Comparison of ENCODE assay signal across 19 cellular contexts in the genomic region with DNA sequence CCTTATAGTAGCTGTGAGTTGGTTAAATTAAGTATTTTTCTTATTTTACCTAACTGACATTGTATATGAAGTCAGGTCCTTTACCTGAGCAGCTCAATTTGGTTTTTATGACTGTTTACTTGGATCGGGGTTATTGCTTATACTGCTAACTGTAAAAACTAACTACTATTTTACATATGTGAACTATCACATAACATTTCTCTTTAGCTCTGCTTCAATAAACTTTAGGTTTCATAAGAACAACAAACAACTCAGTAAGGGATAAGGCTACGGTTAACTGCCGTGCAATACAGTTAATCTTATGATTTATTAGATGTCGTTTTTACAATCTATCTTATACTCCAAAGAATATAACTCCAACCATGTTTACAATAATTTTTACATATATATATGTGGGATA.
"Had no signal": no experiment of that assay in that cellular context is flagged by ENCODE, and none has a peak within 500 bp of the region (broad histone marks: within the 10 kb centered on the region; RNA-seq: fewer than 3 reads in every experiment).

No MANE protein-coding gene starts in this region.

- H3K4me3 ChIP-seq: esophagus squamous epithelium, lung, psoas muscle, sigmoid colon, testis, tibial artery had no signal

- ATAC-seq: effector memory CD8-positive, alpha-beta T cell; left lobe of liver; natural killer cell treated with Interleukin-12 subunit alpha and Interleukin-12 subunit beta and Interleukin-15 and Interleukin-18, amount 100 ng/mL, for 72 hours; psoas muscle; right cardiac atrium; stimulated activated memory B cell treated with anti-CD40 and anti-IgM and Interleukin-4, amounts not matched to agents 10 μg/mL and 1 μg/mL and 100 μg/mL, for 72 hours; stimulated activated naive CD8-positive, alpha-beta T cell treated with anti-CD3 and anti-CD28 coated beads, Interleukin-15, Interleukin-2, amounts not matched to agents 100 U/mL and 50 U/mL, for 24 hours had no signal

- H3K4me1 ChIP-seq: psoas muscle, testis, tibial artery had no signal

- H3K27ac ChIP-seq: esophagus squamous epithelium, psoas muscle, sigmoid colon, testis, tibial artery had no signal

- H3K9me3 ChIP-seq: esophagus squamous epithelium, psoas muscle, sigmoid colon, testis, tibial artery had no signal

- DNase-seq: cortex of kidney; effector memory CD8-positive, alpha-beta T cell; erythroblast; esophagus squamous epithelium; naive B cell; nucleus accumbens; psoas muscle; right cardiac atrium; sigmoid colon; stimulated activated CD4-positive, alpha-beta T cell treated with anti-CD3 and anti-CD28 coated beads, Interleukin-2, amount 100 ng/mL, for 24 hours; stimulated activated CD4-positive, alpha-beta T cell treated with anti-CD3 and anti-CD28 coated beads, Interleukin-4, amount 100 ng/mL, for 4 hours; stimulated activated naive CD8-positive, alpha-beta T cell treated with anti-CD3 and anti-CD28 coated beads, Interleukin-15, Interleukin-2, amounts not matched to agents 100 U/mL and 50 U/mL, for 24 hours; substantia nigra; testis; tibial artery had no signal

- H3K27me3 ChIP-seq: esophagus squamous epithelium, sigmoid colon, testis, tibial artery had no signal
